Comparison of ENCODE assay signal across 8 cellular contexts in genomic region chr12:104957388-104958008, GRCh38. TPM values are rescaled to one million over a fixed set of nuclear protein-coding genes. Genes with fewer than 3 reads are reported as not detected.
A peak's percentile ranks its signal among the peaks of the same experiment; 100 is the strongest.
DNase-seq lines count a peak whose midpoint lies in the region; ATAC-seq and TF ChIP-seq lines count a peak whose summit lies in the region.

No MANE protein-coding gene starts in this region.

- H3K27ac ChIP-seq in psoas muscle: peak overlapping the region; percentile 4

- H3K27me3 ChIP-seq in psoas muscle (ENCODE audit: insufficient read depth in 3 of 3, low read length in 2 of 3): peaks cover under 1 to 28% (median 2%) of the 10 kb centered on the region in 3 donors

- TF ChIP-seq CTCF in psoas muscle (IDR thresholded peaks at IDR 0.05) (no peak), GM13976 (IDR thresholded peaks at IDR 0.05; ENCODE audit: borderline replicate concordance, control extremely low read depth, extremely low read depth, insufficient read depth, missing control alignments) (no peak)

- 3 to 5% (median 5%) methylated on average over 30 to 37 of the region's 37 CpGs for WGBS in psoas muscle, 3 donors

- H3K9me3 ChIP-seq in psoas muscle: no peaks in the 10 kb centered on the region

- H3K36me3 ChIP-seq in psoas muscle (ENCODE audit: insufficient read depth in 1 of 2, low read depth in 1 of 2): no peaks in the 10 kb centered on the region

- in situ Hi-C loops in GM13976 (cut with MboI; ENCODE audit: low sequenced_read_pairs, unreplicated experiment): no loop called here

- H3K4me1 ChIP-seq in psoas muscle: peaks cover 7% of the 10 kb centered on the region

- H3K4me3 ChIP-seq in psoas muscle: peak overlapping the region; percentile 75

- DNase-seq in DMS53 (lab: John Stamatoyannopoulos, UW) (peak; percentile 86), NCI-H1105 (lab: John Stamatoyannopoulos, UW) (peak; percentile 46), activated T-helper 1 cell treated with Interleukin-2 at 50 U/mL for 16 hours (ENCODE audit: low read depth) (peak; percentile 24), globus pallidus (ENCODE audit: low spot score) (peak; percentile 12), psoas muscle (peak in 1 of 2 donors; percentile 38), OCI-M2 (lab: John Stamatoyannopoulos, UW; ENCODE audit: unreplicated experiment) (no peak), GM13976 (ENCODE audit: low spot score) (no peak)

- peak; percentile 20 for ATAC-seq in GM21786 (IDR thresholded peaks at IDR 0.05; ENCODE audit: unreplicated experiment)
- peak in 3 of 4 donors; percentile 27 to 35 (median 30) for ATAC-seq in psoas muscle

- intact Hi-C loops in psoas muscle (cut with DNase I): no loop called here

RNA-seq across cellular contexts. Expression of gene SLC41A2, which starts 0.6 kb away (rescaled TPM):
- 1 to 10 TPM in 1 of 4 donors, under 1 TPM in 3; 0.62 to 2.3 (median 0.78) TPM for total RNA-seq in psoas muscle
- polyA plus RNA-seq in psoas muscle: under 1 TPM; 0.17 to 0.30 (median 0.22) TPM

RNA-seq across cellular contexts. Expression of gene NOPCHAP1, which starts 28.6 kb away (rescaled TPM):
- total RNA-seq in psoas muscle: 10 to 100 TPM in 2 of 4 donors, 1 to 10 TPM in 2; 8.0 to 10.5 (median 9.7) TPM
- polyA plus RNA-seq in psoas muscle: 1 to 10 TPM; 6.2 to 9.1 (median 7.0) TPM

Comparison
In these comparisons a context has a peak if more than half of its experiments do, and no peak if none do; other contexts are left out.
1. DNase-seq: peak in DMS53 (single experiment), NCI-H1105 (single experiment), activated T-helper 1 cell treated with Interleukin-2 at 50 U/mL for 16 hours (single experiment) and globus pallidus (single experiment); none in OCI-M2 (single experiment) and GM13976 (single experiment).